11 cellular contexts compared by ENCODE assay signal in the genomic region with DNA sequence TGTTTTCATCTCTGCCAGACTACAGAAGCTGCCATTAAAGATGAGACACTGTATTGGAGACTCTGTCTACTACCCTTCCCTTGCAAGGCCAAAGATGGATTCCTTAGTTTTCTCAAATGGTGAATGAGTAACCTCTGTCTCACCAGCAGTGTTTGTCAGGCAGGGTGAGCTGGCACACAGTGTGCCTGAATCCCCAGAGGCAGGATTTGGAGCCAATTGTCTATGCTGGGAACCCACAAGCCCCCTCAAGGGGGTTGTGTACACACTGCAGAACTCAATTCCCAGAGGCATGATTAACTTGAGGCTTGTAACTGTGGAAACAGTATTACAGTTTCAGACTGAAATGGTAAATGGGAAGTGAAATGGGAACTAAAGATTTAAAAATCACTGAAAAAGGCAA.
A peak's percentile ranks its signal among the peaks of the same experiment; 100 is the strongest.
DNase-seq lines count a peak whose midpoint lies in the region; ATAC-seq and TF ChIP-seq lines count a peak whose summit lies in the region.
"Had no signal": no experiment of that assay in that cellular context is flagged by ENCODE, and none has a peak within 500 bp of the region (broad histone marks: within the 10 kb centered on the region; RNA-seq: fewer than 3 reads in every experiment).

No MANE protein-coding gene starts in this region.

- H3K4me3 ChIP-seq in smooth muscle cell, result no peak overlapping the region
- H3K4me3 ChIP-seq: esophagus squamous epithelium had no signal

- no peaks in the 10 kb centered on the region for H3K27me3 ChIP-seq in smooth muscle cell (ENCODE audit: low read depth)
- H3K27me3 ChIP-seq: esophagus squamous epithelium had no signal

- no peak overlapping the region for H3K9ac ChIP-seq in smooth muscle cell (ENCODE audit: low read depth)

- H3K9me3 ChIP-seq in smooth muscle cell (replicated peaks; ENCODE audit: low read depth), result no peaks in the 10 kb centered on the region
- H3K9me3 ChIP-seq: esophagus squamous epithelium had no signal

- no peak for TF ChIP-seq CTCF in smooth muscle cell (IDR thresholded peaks at IDR 0.05; ENCODE audit: borderline replicate concordance, insufficient read depth, poor library complexity, severe bottlenecking)

- DNase-seq in GM04503 (ENCODE audit: low read depth), result peak; percentile 28
- peak; percentile 8 for DNase-seq in NCI-H345 treated with DMSO at 0.1 percent for 48 hours (lab: John Stamatoyannopoulos, UW; ENCODE audit: unreplicated experiment)
- peak; percentile 33 for DNase-seq in epithelial cell of prostate (ENCODE audit: low read depth, low spot score)
- no peak for DNase-seq in smooth muscle cell (lab: John Stamatoyannopoulos, UW; ENCODE audit: unreplicated experiment)
- DNase-seq in activated naive CD4-positive, alpha-beta T cell treated with Interleukin-2 at 50 U/mL for 16 hours, result no peak
- no peak for DNase-seq in T-helper 2 cell
- DNase-seq: activated CD4-positive, alpha-beta memory T cell treated with anti-CD3 and anti-CD28 coated beads for 36 hours; esophagus squamous epithelium; NCI-H1694; substantia nigra had no signal

- no peak for ATAC-seq in GM21619 (IDR thresholded peaks at IDR 0.05; ENCODE audit: unreplicated experiment)

- H2AFZ ChIP-seq in smooth muscle cell (ENCODE audit: low read depth), result peak overlapping the region; percentile 37

- no peaks in the 10 kb centered on the region for H3K79me2 ChIP-seq in smooth muscle cell (ENCODE audit: low read depth)

- no peak overlapping the region for H3K27ac ChIP-seq in epithelial cell of prostate
- peak overlapping the region; percentile 38 for H3K27ac ChIP-seq in smooth muscle cell (ENCODE audit: low read depth)
- H3K27ac ChIP-seq: esophagus squamous epithelium had no signal

- no peaks in the 10 kb centered on the region for H3F3A ChIP-seq in smooth muscle cell (ENCODE audit: low read depth)

- no peaks in the 10 kb centered on the region for H3K36me3 ChIP-seq in smooth muscle cell (ENCODE audit: low read depth)
- H3K36me3 ChIP-seq: esophagus squamous epithelium had no signal

- no peak overlapping the region for H3K4me2 ChIP-seq in smooth muscle cell

- H4K20me1 ChIP-seq in smooth muscle cell (ENCODE audit: low read depth), result no peaks in the 10 kb centered on the region

- peaks cover 3% of the 10 kb centered on the region for H3K4me1 ChIP-seq in smooth muscle cell (ENCODE audit: low read depth)
- H3K4me1 ChIP-seq: esophagus squamous epithelium had no signal

Comparison
In these comparisons a context has a peak if more than half of its experiments do, and no peak if none do; other contexts are left out.
1. DNase-seq: peak in GM04503 (single experiment), NCI-H345 treated with DMSO at 0.1 percent for 48 hours (single experiment) and epithelial cell of prostate (single experiment); none in smooth muscle cell (single experiment), activated naive CD4-positive, alpha-beta T cell treated with Interleukin-2 at 50 U/mL for 16 hours (single experiment) and T-helper 2 cell (0 of 5).